ENCODE assay signal across 16 cellular contexts in the genomic region with DNA sequence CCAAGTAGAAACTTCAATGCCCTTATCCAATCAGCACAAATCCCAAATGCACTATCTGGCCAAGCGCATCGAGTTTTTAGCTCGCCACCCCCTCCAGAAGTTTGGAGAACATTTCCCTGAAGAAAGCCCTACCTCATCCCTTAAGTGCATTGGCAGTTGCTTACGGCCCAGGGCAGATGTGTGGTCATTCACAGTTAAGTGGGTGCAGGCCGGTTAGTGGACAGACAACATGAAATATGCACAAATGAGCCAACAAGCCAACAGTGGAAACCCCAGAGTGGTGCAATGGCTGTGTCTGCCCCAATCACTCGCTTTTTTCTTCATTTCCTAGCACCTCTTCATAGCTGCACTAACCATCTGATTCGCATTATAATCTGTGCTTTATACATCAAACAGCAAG.
"Had no signal": no experiment of that assay in that cellular context is flagged by ENCODE, and none has a peak within 500 bp of the region (broad histone marks: within the 10 kb centered on the region; RNA-seq: fewer than 3 reads in every experiment).

No MANE protein-coding gene starts in this region.

- DNase-seq: activated CD4-positive, alpha-beta T cell treated with anti-CD3 and anti-CD28 coated beads, Interleukin-2, amount 50 U/mL, for 48 hours; activated CD4-positive, CD25-positive, alpha-beta regulatory T cell treated with anti-CD3 and anti-CD28 coated beads, Interleukin-2, amount 50 U/mL, for 72 hours; activated CD8-positive, alpha-beta memory T cell treated with anti-CD3 and anti-CD28 coated beads, Interleukin-2, amount 10 ng/mL, durations not matched to agents 7 days and 5 days; activated gamma-delta T cell treated with Interleukin-2 at 50 U/mL for 16 hours; activated T-cell treated with anti-CD3 and anti-CD28 coated beads, Interleukin-2, amount 50 U/mL, for 72 hours; aorta; hippocampal formation; naive thymus-derived CD8-positive, alpha-beta T cell; occipital lobe; psoas muscle; stimulated activated CD4-positive, alpha-beta T cell treated with anti-CD3 and anti-CD28 coated beads, Interleukin-12 subunit alpha, Interleukin-12 subunit beta, amount 100 ng/mL, for 4 hours; stimulated activated naive CD4-positive, alpha-beta T cell; T-helper 9 cell had no signal

- H3K9me3 ChIP-seq: esophagus muscularis mucosa, psoas muscle had no signal

- ATAC-seq: activated CD8-positive, alpha-beta memory T cell treated with anti-CD3 and anti-CD28 coated beads, Interleukin-2, amount 10 ng/mL, durations not matched to agents 7 days and 5 days; activated T-cell treated with anti-CD3 and anti-CD28 coated beads, Interleukin-2, amount 50 U/mL, for 72 hours; naive thymus-derived CD8-positive, alpha-beta T cell; psoas muscle had no signal

- H3K4me3 ChIP-seq: cardiac muscle cell, esophagus muscularis mucosa, lung, psoas muscle had no signal

- H3K4me1 ChIP-seq: esophagus muscularis mucosa, psoas muscle had no signal

- H3K36me3 ChIP-seq: cardiac muscle cell, esophagus muscularis mucosa had no signal

- H3K27me3 ChIP-seq: cardiac muscle cell, esophagus muscularis mucosa had no signal

- H3K27ac ChIP-seq: cardiac muscle cell, esophagus muscularis mucosa, psoas muscle had no signal
